1 cellular context compared by ENCODE assay signal in genomic region chr20:10553326-10553984, GRCh38.
TF ChIP-seq lines count a peak whose summit lies in the region.

No MANE protein-coding gene starts in this region.

TF ChIP-seq in HepG2, 621 proteins besides CTCF, POLR2A, EP300 and RAD21 (continued from another document and continues in another):
- TF ChIP-seq ATF6 (CRISPR knock-in tag; conservative IDR thresholded peaks at IDR 0.05) (no peak), AKAP8 (CRISPR knock-in tag; IDR thresholded peaks at IDR 0.05) (no peak), SALL2 (CRISPR knock-in tag; IDR thresholded peaks at IDR 0.05) (no peak), PHF21A (CRISPR knock-in tag; IDR thresholded peaks at IDR 0.05) (no peak), ARID5B (CRISPR knock-in tag; IDR thresholded peaks at IDR 0.05) (peak; percentile 81), CENPBD1 (CRISPR knock-in tag; IDR thresholded peaks at IDR 0.05; ENCODE audit: borderline replicate concordance, low read depth) (no peak), NBN (conservative IDR thresholded peaks at IDR 0.05) (no peak), ZBTB10 (CRISPR knock-in tag; IDR thresholded peaks at IDR 0.05; ENCODE audit: borderline replicate concordance) (no peak), HBP1 (CRISPR knock-in tag; IDR thresholded peaks at IDR 0.05; ENCODE audit: low read depth) (0 out of 2 replicates have a peak, but pooled peaks have one; percentile 36), SATB2 (CRISPR knock-in tag; IDR thresholded peaks at IDR 0.05) (no peak), HOMEZ (CRISPR knock-in tag; IDR thresholded peaks at IDR 0.05; ENCODE audit: low read depth) (peak; percentile 53; the same call in 1 of the 2 replicates), ZBED4 (CRISPR knock-in tag; IDR thresholded peaks at IDR 0.05; ENCODE audit: borderline replicate concordance) (0 out of 2 replicates have a peak, but pooled peaks have one; percentile 39), TGIF2 (CRISPR knock-in tag; IDR thresholded peaks at IDR 0.05) (peak; percentile 69; the same call in 1 of the 2 replicates), ZSCAN31 (CRISPR knock-in tag; IDR thresholded peaks at IDR 0.05; ENCODE audit: low read depth) (no peak), ZNF891 (CRISPR knock-in tag; IDR thresholded peaks at IDR 0.05) (no peak), HMGXB4 (CRISPR knock-in tag; IDR thresholded peaks at IDR 0.05; ENCODE audit: borderline replicate concordance in 1 of 2, low read depth in 1 of 2) (peak in 1 of 2 experiments; percentile 75; a peak in 1 of 4 replicates), ZNF3 (CRISPR knock-in tag; IDR thresholded peaks at IDR 0.05) (no peak), GLI4 (CRISPR knock-in tag; IDR thresholded peaks at IDR 0.05; ENCODE audit: borderline replicate concordance) (no peak), ZSCAN9 (CRISPR knock-in tag; IDR thresholded peaks at IDR 0.05; ENCODE audit: borderline replicate concordance) (0 out of 2 replicates have a peak, but pooled peaks have one; percentile 15), CCAR2 (optimal IDR thresholded peaks at IDR 0.05; ENCODE audit: low read depth, low read length) (no peak), TEF (CRISPR knock-in tag; IDR thresholded peaks at IDR 0.05) (no peak), E2F1 (CRISPR knock-in tag; IDR thresholded peaks at IDR 0.05) (no peak), ZFP37 (CRISPR knock-in tag; IDR thresholded peaks at IDR 0.05; ENCODE audit: borderline replicate concordance) (no peak), ZNF652 (CRISPR knock-in tag; IDR thresholded peaks at IDR 0.05; ENCODE audit: borderline replicate concordance, low read depth) (peak; percentile 100), SETDB1 (CRISPR knock-in tag; IDR thresholded peaks at IDR 0.05; ENCODE audit: borderline replicate concordance) (no peak), ZNF577 (CRISPR knock-in tag; IDR thresholded peaks at IDR 0.05; ENCODE audit: borderline replicate concordance, low read depth) (no peak), LRRFIP1 (CRISPR knock-in tag; conservative IDR thresholded peaks at IDR 0.05) (no peak), YEATS2 (CRISPR knock-in tag; IDR thresholded peaks at IDR 0.05; ENCODE audit: borderline replicate concordance) (peak; percentile 22; the same call in 1 of the 2 replicates), KDM6A (CRISPR knock-in tag; IDR thresholded peaks at IDR 0.05; ENCODE audit: low read depth) (no peak), TBX3 (IDR thresholded peaks at IDR 0.05; ENCODE audit: borderline replicate concordance) (no peak)
